In genomic region chr16:23435500-23435899, GRCh38 we compare ENCODE assay signal across 1 cellular context.
TF ChIP-seq lines count a peak whose summit lies in the region.

No MANE protein-coding gene starts in this region.

TF ChIP-seq in GM12878, 131 proteins besides CTCF, POLR2A, EP300 and RAD21 (continued from another document):
- TF ChIP-seq MYC (IDR thresholded peaks at IDR 0.05; ENCODE audit: insufficient read depth, insufficient read length, insufficient replicate concordance, low read length, severe bottlenecking) (no peak), ZNF622 (IDR thresholded peaks at IDR 0.05) (no peak)
